10 cellular contexts compared by ENCODE assay signal in the genomic region with DNA sequence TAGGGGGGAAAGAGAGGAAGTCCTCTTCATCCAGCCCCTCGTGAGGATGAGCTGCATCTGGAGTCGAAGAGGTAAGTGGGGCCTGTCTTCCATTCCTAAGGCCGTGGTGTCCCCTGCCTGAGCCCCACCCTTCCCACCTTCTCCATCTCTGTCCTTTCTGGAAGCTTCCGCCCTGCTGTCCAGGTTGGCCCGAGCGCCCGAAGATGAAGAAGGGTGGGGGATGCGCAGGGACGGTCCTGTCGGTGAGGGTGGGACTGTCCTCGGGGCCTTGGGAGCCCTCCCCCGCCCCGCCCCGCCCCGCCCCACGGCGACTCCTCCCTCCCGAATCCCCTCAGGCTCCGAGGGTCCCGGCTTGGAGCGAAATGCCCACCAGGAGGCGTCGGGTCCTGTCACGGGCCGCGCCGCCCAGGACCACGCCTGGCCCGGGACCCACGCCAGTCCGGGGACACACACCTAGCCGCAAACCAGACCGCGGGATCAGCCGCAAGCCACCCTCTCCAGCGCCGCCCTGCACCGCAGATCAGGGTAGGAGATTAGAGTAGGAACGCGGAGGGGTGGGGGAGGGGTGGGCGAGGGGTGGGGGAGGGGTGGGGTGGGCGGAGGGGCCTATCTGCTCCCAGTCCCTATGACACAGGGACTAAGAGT. TPM values are rescaled to one million over a fixed set of nuclear protein-coding genes. Genes with fewer than 3 reads are reported as not detected.
DNase-seq lines count a peak whose midpoint lies in the region; ATAC-seq, FAIRE-seq and TF ChIP-seq lines count a peak whose summit lies in the region.
"Had no signal": no experiment of that assay in that cellular context is flagged by ENCODE, and none has a peak within 500 bp of the region (broad histone marks: within the 10 kb centered on the region; RNA-seq: fewer than 3 reads in every experiment).

No MANE protein-coding gene starts in this region.

- H3K18ac ChIP-seq in H1 (ENCODE audit: extremely low read depth, low read length): peak overlapping the region; percentile 97

- TF ChIP-seq POLR2A in H1 (IDR thresholded peaks at IDR 0.05; ENCODE audit: control extremely low read depth in 1 of 2, low read depth in 2 of 2, low read length in 2 of 2): no peak; a peak in 1 of 3 replicates

- no peaks in the 10 kb centered on the region for H3K9me2 ChIP-seq in PC-3 (replicated peaks; ENCODE audit: low read length)

- peak overlapping the region; percentile 55 to 78 for H3K4me2 ChIP-seq in H1 (ENCODE audit: insufficient read depth in 1 of 2, low read depth in 2 of 2, low read length in 2 of 2)
- H3K4me2 ChIP-seq in PC-3 (ENCODE audit: low read length): no peak overlapping the region

- peak overlapping the region; percentile 54 for H2AFZ ChIP-seq in H1 (ENCODE audit: low read length)
- H2AFZ ChIP-seq in PC-3 (ENCODE audit: low read length): no peak overlapping the region

- peak overlapping the region; percentile 57 for H4K91ac ChIP-seq in H1 (replicated peaks; ENCODE audit: insufficient read length, low read length)

- H3K79me2 ChIP-seq in H1 (ENCODE audit: control insufficient read depth in 1 of 2, insufficient read depth in 2 of 2, low read length in 2 of 2) (no peaks in the 10 kb centered on the region), PC-3 (ENCODE audit: low read length) (no peaks in the 10 kb centered on the region)

- H2BK120ac ChIP-seq in H1 (replicated peaks; ENCODE audit: low read depth, low read length): no peak overlapping the region

- H3K27ac ChIP-seq in H1 (ENCODE audit: low read depth, low read length) (no peak overlapping the region), PC-3 (ENCODE audit: low read length) (no peak overlapping the region)

- POLR2A ChIA-PET in H1 (lab: Charles Lee; ENCODE audit: partially characterized antibody): interaction anchor here (1.2 to 2.5 kb wide), 2 partner anchors 9 to 10 kb away, joined by 6 to 7 read pairs; no protein-coding TSS in a partner anchor
- POLR2A ChIA-PET in PC-3 (lab: Charles Lee; ENCODE audit: unreplicated experiment): no interaction called here

- peak overlapping the region; percentile 92; the same call in 1 of the 2 replicates for H4K8ac ChIP-seq in H1 (ENCODE audit: extremely low read depth, insufficient read depth, low read length)

- 7% methylated on average over 40 of the region's 42 CpGs; no CpG with 5 or more reads in 1 of the 2 experiments for WGBS in H1 (ENCODE audit: extremely low coverage in 1 of 2, insufficient coverage in 1 of 2, insufficient read length in 1 of 2, insufficient replicate concordance in 2 of 2, low coverage in 1 of 2, low lambda C conversion rate in 2 of 2, missing lambda C conversion rate in 1 of 2), 2 experiments

- no peaks in the 10 kb centered on the region for H3K9me3 ChIP-seq in H1 (ENCODE audit: insufficient read depth in 2 of 2, low read depth in 1 of 2, low read length in 1 of 2)
- H3K9me3 ChIP-seq in MG63: no peaks in the 10 kb centered on the region
- no peaks in the 10 kb centered on the region for H3K9me3 ChIP-seq in PC-3 (ENCODE audit: low read length)

- TF ChIP-seq CTCF in H1 (IDR thresholded peaks at IDR 0.05; ENCODE audit: control extremely low read depth in 1 of 3, insufficient read depth in 1 of 3, low read depth in 1 of 3, low read length in 3 of 3) (peak in 2 of 3 experiments; percentile 57 to 68; a peak in 3 of 4 replicates), PC-3 (conservative IDR thresholded peaks at IDR 0.05; ENCODE audit: low read depth, low read length) (no peak)

- H3K23me2 ChIP-seq in H1 (ENCODE audit: low read depth, low read length): peaks cover 2% of the 10 kb centered on the region; the same call in 1 of the 2 replicates

- peak overlapping the region; percentile 76 for H2BK15ac ChIP-seq in H1 (ENCODE audit: low read length)

- no peak overlapping the region for H3K14ac ChIP-seq in H1 (ENCODE audit: insufficient read length)

- H3K4ac ChIP-seq in H1 (replicated peaks; ENCODE audit: insufficient read length, low read depth, low read length): peak overlapping the region; percentile 32

- H3K4me1 ChIP-seq in H1 (replicated peaks in 1 of 4; ENCODE audit: control insufficient read depth in 3 of 4, insufficient read depth in 4 of 4, low read length in 3 of 4) (peaks cover 13 to 16% (median 16%) of the 10 kb centered on the region in 4 experiments), PC-3 (ENCODE audit: insufficient read depth, low read length) (peaks cover 16% of the 10 kb centered on the region)

- H3K9ac ChIP-seq in H1 (replicated peaks in 1 of 4; ENCODE audit: extremely low read depth in 1 of 4, low read depth in 3 of 4, low read length in 3 of 4) (peak overlapping the region in 2 of 4 experiments; percentile 1 to 49; a peak in 2 of 7 replicates), PC-3 (ENCODE audit: low read length) (no peak overlapping the region)

- 0 out of 3 replicates have a peak, but pooled peaks of 1 of the 2 experiments have one; percentile 24 for TF ChIP-seq EP300 in H1 (IDR thresholded peaks at IDR 0.05; ENCODE audit: borderline replicate concordance in 1 of 2, low read depth in 2 of 2, low read length in 2 of 2)

- H2BK20ac ChIP-seq in H1 (ENCODE audit: low read length): no peak overlapping the region

- intact Hi-C loops in PC-3 (cut with micrococcal nuclease): no loop called here

- peak; percentile 1 for DNase-seq in stimulated activated CD4-positive, alpha-beta T cell treated with anti-CD3 and anti-CD28 coated beads, Interleukin-1b, Interleukin-23, amount 100 ng/mL, for 48 hours
- no peak for DNase-seq in stimulated activated CD4-positive, alpha-beta T cell treated with anti-CD3 and anti-CD28 coated beads, Interleukin-2, amount 100 ng/mL, for 24 hours
- DNase-seq in H1 (ENCODE audit: low read depth in 1 of 2, low spot score in 2 of 2) (peak in 1 of 2 experiments; percentile 97), mesenteric fat pad (ENCODE audit: low spot score) (peak; percentile 90), MG63 (no peak), globus pallidus (ENCODE audit: low spot score) (no peak), PC-3 (no peak)
- DNase-seq: DMS79 treated with DMSO at 0.1 percent for 48 hours had no signal

- H2BK5ac ChIP-seq in H1 (ENCODE audit: low read depth, low read length): peak overlapping the region; percentile 66; the same call in 1 of the 2 replicates

- FAIRE-seq in H1 (lab: Jason Lieb, UNC): no peak
- FAIRE-seq: bronchial epithelial cell had no signal

- no peaks in the 10 kb centered on the region for H3F3A ChIP-seq in PC-3 (ENCODE audit: low read length, unreplicated experiment)

- no peak overlapping the region for H3K56ac ChIP-seq in H1 (replicated peaks; ENCODE audit: insufficient read length, low read depth, low read length)

- peak overlapping the region; percentile 17; the same call in 1 of the 2 replicates for H2BK12ac ChIP-seq in H1 (ENCODE audit: low read depth, low read length)

- no TSS peak for BruUV-seq in PC-3 (replicated peaks; lab: Mats Ljungman, UMichigan)

- CTCF ChIA-PET in H1 (lab: Charles Lee; ENCODE audit: partially characterized antibody) (interaction anchor here (0.5 to 6.5 kb wide), 12 partner anchors 9 to 324 kb away, joined by 3 to 46 read pairs (median 4); no protein-coding TSS in a partner anchor), PC-3 (lab: Charles Lee) (no interaction called here)

- H4K20me1 ChIP-seq in H1 (replicated peaks in 1 of 2; ENCODE audit: control insufficient read depth in 1 of 2, insufficient read depth in 2 of 2, low read length in 2 of 2) (peaks cover 0 to 1% of the 10 kb centered on the region in 2 experiments), PC-3 (ENCODE audit: low read length) (no peaks in the 10 kb centered on the region)

- H3K36me3 ChIP-seq in H1 (ENCODE audit: control insufficient read depth in 2 of 4, insufficient read depth in 4 of 4, low read length in 3 of 4): no peaks in the 10 kb centered on the region
- H3K36me3 ChIP-seq in MG63: no peaks in the 10 kb centered on the region
- no peaks in the 10 kb centered on the region for H3K36me3 ChIP-seq in PC-3 (ENCODE audit: low read depth, low read length)

- H3K4me3 ChIP-seq in H1 (ENCODE audit: extremely low read depth in 1 of 4, insufficient read depth in 2 of 4, low read depth in 3 of 4, low read length in 4 of 4) (peak overlapping the region; percentile 48 to 61 (median 52)), MG63 (no peak overlapping the region), PC-3 (ENCODE audit: low read length) (no peak overlapping the region)

- H2AK5ac ChIP-seq in H1 (ENCODE audit: low read depth, low read length): no peak overlapping the region

- H3K79me1 ChIP-seq in H1 (ENCODE audit: low read depth, low read length): no peaks in the 10 kb centered on the region

- H3K27me3 ChIP-seq in H1 (replicated peaks in 1 of 4; ENCODE audit: control insufficient read depth in 3 of 4, extremely low read depth in 1 of 4, insufficient read depth in 3 of 4, low read length in 3 of 4) (peaks cover 0 to 6% (median 1%) of the 10 kb centered on the region in 4 experiments; a peak in 4 of 7 replicates), MG63 (no peaks in the 10 kb centered on the region), PC-3 (ENCODE audit: low read length) (no peaks in the 10 kb centered on the region)

- TF ChIP-seq RAD21 in H1 (IDR thresholded peaks at IDR 0.05 in 1 of 2, conservative IDR thresholded peaks at IDR 0.05 in 1 of 2; ENCODE audit: low read depth in 2 of 2, low read length in 2 of 2): peak; percentile 41 to 57

- peak overlapping the region; percentile 79 for H4K5ac ChIP-seq in H1 (ENCODE audit: insufficient read length, low read depth, low read length)

- no peak overlapping the region for H3K23ac ChIP-seq in H1 (ENCODE audit: insufficient read length)

- no peak for ATAC-seq in PC-3
- ATAC-seq in HG03159 (IDR thresholded peaks at IDR 0.05; ENCODE audit: unreplicated experiment): no peak

RNA-seq across cellular contexts. Expression of a gene that starts 15.3 kb away (rescaled TPM):
- total RNA-seq in H1 (2021; fragmentation: NEBNext Ultra II Directional; extraction: Animal tissue kit (Norgen Biotek cat#: 25700)): 17.8 and 18.6 TPM in 2 replicates
- polyA plus RNA-seq in H1 (2011; rRNA removed): 14.3 and 19.7 TPM in 2 replicates
- polyA plus RNA-seq in H1 (2011; cell fraction: cytosol; rRNA removed): 15.7 TPM
- 60.7 TPM for polyA plus RNA-seq in H1 (2011; cell fraction: nucleus; rRNA removed)
- 5.2 to 15.3 TPM (median 12.7 TPM) in 4 replicates for polyA plus RNA-seq in H1 (2012, experiment 1 of 2)
- polyA plus RNA-seq in H1 (2012, experiment 2 of 2): 10.9 TPM
- polyA plus RNA-seq in H1 (2013, experiment 1 of 2): 5.4 TPM
- 4.6 TPM for polyA plus RNA-seq in H1 (2013, experiment 2 of 2)
- polyA minus RNA-seq in H1 (2011; rRNA and poly(A)+ RNA removed): 10.2 and 12.8 TPM in 2 replicates
- 18.2 TPM for polyA minus RNA-seq in H1 (2011; cell fraction: cytosol; rRNA and poly(A)+ RNA removed)
- polyA minus RNA-seq in H1 (2011; cell fraction: nucleus; rRNA and poly(A)+ RNA removed): 42.1 TPM
- total RNA-seq in mesenteric fat pad: not detected
- not detected in 2 replicates for total RNA-seq in MG63 (2014; rRNA removed; shearing (Covaris generic); ENCODE audit: low replicate concordance)
- 3.1 and 5.8 TPM in 2 replicates for total RNA-seq in PC-3 (2014; rRNA removed)

RNA-seq across cellular contexts. Expression of a gene that starts 37.8 kb away (rescaled TPM):
- total RNA-seq in H1 (2021; fragmentation: NEBNext Ultra II Directional; extraction: Animal tissue kit (Norgen Biotek cat#: 25700)): 0.61 and 1.5 TPM in 2 replicates
- 0.39 and 0.58 TPM in 2 replicates for polyA plus RNA-seq in H1 (2011; rRNA removed)
- polyA plus RNA-seq in H1 (2011; cell fraction: cytosol; rRNA removed): 0.47 TPM
- 1.1 TPM for polyA plus RNA-seq in H1 (2011; cell fraction: nucleus; rRNA removed)
- polyA plus RNA-seq in H1 (2012, experiment 1 of 2): 0.34 to 0.76 TPM (median 0.43 TPM) in 4 replicates
- 0.08 TPM for polyA plus RNA-seq in H1 (2012, experiment 2 of 2)
- polyA plus RNA-seq in H1 (2013, experiment 1 of 2): 0.43 TPM
- 0.44 TPM for polyA plus RNA-seq in H1 (2013, experiment 2 of 2)
- 0.46 and 1.0 TPM in 2 replicates for polyA minus RNA-seq in H1 (2011; rRNA and poly(A)+ RNA removed)
- polyA minus RNA-seq in H1 (2011; cell fraction: cytosol; rRNA and poly(A)+ RNA removed): 1.8 TPM
- polyA minus RNA-seq in H1 (2011; cell fraction: nucleus; rRNA and poly(A)+ RNA removed): 1.3 TPM
- total RNA-seq in mesenteric fat pad (6.3 TPM), PC-3 (2014; rRNA removed) (not detected in 2 replicates)
- total RNA-seq in MG63 (2014; rRNA removed; shearing (Covaris generic); ENCODE audit: low replicate concordance): 0.76 TPM in 1 of 2 replicates, not detected in the other

Comparison
In these comparisons a context has a peak if more than half of its experiments do, and no peak if none do; other contexts are left out.
1. DNase-seq: peak in stimulated activated CD4-positive, alpha-beta T cell treated with anti-CD3 and anti-CD28 coated beads, Interleukin-1b, Interleukin-23, amount 100 ng/mL, for 48 hours (single experiment) and mesenteric fat pad (single experiment); none in stimulated activated CD4-positive, alpha-beta T cell treated with anti-CD3 and anti-CD28 coated beads, Interleukin-2, amount 100 ng/mL, for 24 hours (0 of 2), MG63 (single experiment), globus pallidus (single experiment) and PC-3 (single experiment).
2. H3K4me3 ChIP-seq: peak in H1 (4 of 4); none in MG63 (single experiment) and PC-3 (single experiment).